In the genomic region with DNA sequence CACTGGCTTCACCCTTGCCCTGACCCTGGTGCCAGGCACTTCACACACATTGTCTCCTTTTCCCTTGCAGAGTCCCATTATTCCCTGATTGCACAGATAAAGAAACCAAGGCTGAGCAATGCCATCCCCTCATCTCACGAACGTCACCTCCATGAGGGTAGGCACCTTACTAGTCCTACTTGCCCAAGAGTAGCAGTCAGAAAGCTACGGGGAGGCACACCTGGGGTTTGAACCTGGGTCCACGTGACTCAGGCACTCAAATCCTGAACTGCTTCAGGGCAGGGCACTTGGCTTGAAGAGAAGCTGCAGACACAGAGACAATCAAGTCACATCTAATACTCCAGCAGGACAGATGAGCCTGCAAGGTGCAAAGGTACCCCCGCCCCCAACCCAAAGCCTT, we compare ENCODE assay signal across 13 cellular contexts. TPM values are rescaled to one million over a fixed set of nuclear protein-coding genes. Genes with fewer than 3 reads are reported as not detected.
"Had no signal": no experiment of that assay in that cellular context is flagged by ENCODE, and none has a peak within 500 bp of the region (broad histone marks: within the 10 kb centered on the region; RNA-seq: fewer than 3 reads in every experiment).

No MANE protein-coding gene starts in this region.

- H3K27ac ChIP-seq: foreskin keratinocyte, tibial nerve had no signal

- DNase-seq: activated effector memory CD4-positive, alpha-beta T cell treated with Interleukin-2 at 50 U/mL for 16 hours; activated naive CD8-positive, alpha-beta T cell treated with anti-CD3 and anti-CD28 coated beads, Interleukin-2, amount 10 ng/mL, durations not matched to agents 7 days and 5 days; activated T-cell treated with anti-CD3 and anti-CD28 coated beads, Interleukin-2, amount 50 U/mL, for 24 hours; aorta; foreskin keratinocyte; head of caudate nucleus; islet precursor cell; left lung; nephron progenitor cell; stimulated activated CD4-positive, alpha-beta T cell treated with anti-CD3 and anti-CD28 coated beads, Interleukin-15, amount 100 ng/mL, for 24 hours had no signal

- H3K9me3 ChIP-seq: left lung, tibial nerve had no signal

- H3K4me3 ChIP-seq: left lung, tibial nerve had no signal

- FAIRE-seq: endothelial cell of umbilical vein had no signal

- H3K27me3 ChIP-seq: tibial nerve had no signal

- H3K36me3 ChIP-seq: left lung, tibial nerve had no signal

- H3K4me1 ChIP-seq: left lung, tibial nerve had no signal

RNA-seq across cellular contexts. Expression of a gene that starts 1.9 kb away (rescaled TPM):
- total RNA-seq: endothelial cell of umbilical vein, foreskin keratinocyte, osteoblast had no signal
- polyA plus RNA-seq: endothelial cell of umbilical vein, foreskin keratinocyte had no signal
